In genomic region chr1:234769284-234769998, GRCh38 we compare ENCODE assay signal across 13 cellular contexts.
DNase-seq lines count a peak whose midpoint lies in the region; ATAC-seq and TF ChIP-seq lines count a peak whose summit lies in the region.
"Had no signal": no experiment of that assay in that cellular context is flagged by ENCODE, and none has a peak within 500 bp of the region (broad histone marks: within the 10 kb centered on the region; RNA-seq: fewer than 3 reads in every experiment).

No MANE protein-coding gene starts in this region.

- H3K4me1 ChIP-seq in BE2C (peaks cover 31% of the 10 kb centered on the region), tibial artery (peaks cover 0 to 23% (median 7%) of the 10 kb centered on the region in 4 donors)
- H3K4me1 ChIP-seq in CD4-positive, alpha-beta memory T cell (ENCODE audit: insufficient read depth, low read length): peaks cover 62% of the 10 kb centered on the region

- DNase-seq in BE2C: no peak
- DNase-seq in CD4-positive, alpha-beta memory T cell: no peak
- DNase-seq in mesothelial cell of epicardium (ENCODE audit: low spot score in 2 of 2, unreplicated experiment in 2 of 2): no peak
- no peak for DNase-seq in NOMO-1 treated with dmso at 0.1 percent for 144 hours (lab: John Stamatoyannopoulos, UW; ENCODE audit: unreplicated experiment)
- no peak for DNase-seq in NCI-H187 treated with DMSO at 0.1 percent for 48 hours (lab: John Stamatoyannopoulos, UW)
- no peak for DNase-seq in tibial artery
- DNase-seq: activated CD4-positive, alpha-beta T cell treated with anti-CD3 and anti-CD28 coated beads for 1 hour; OCI-M1 had no signal

- H3K36me3 Mint-ChIP-seq in CD4-positive, alpha-beta memory T cell: no peaks in the 10 kb centered on the region
- H3K36me3 Mint-ChIP-seq in activated naive CD8-positive, alpha-beta T cell: no peaks in the 10 kb centered on the region
- peaks cover 1% of the 10 kb centered on the region for H3K36me3 Mint-ChIP-seq in mesothelial cell of epicardium

- CTCF ChIA-PET in CD4-positive, alpha-beta memory T cell (lab: Charles Lee; ENCODE audit: partially characterized antibody): interaction anchor here (1.5 to 1.9 kb wide), 3 partner anchors 10 to 157 kb away, joined by 4 to 6 read pairs (median 5); no protein-coding TSS in a partner anchor

- H3K9me3 ChIP-seq in BE2C (no peaks in the 10 kb centered on the region), tibial artery (no peaks in the 10 kb centered on the region)
- H3K9me3 ChIP-seq in CD4-positive, alpha-beta memory T cell (ENCODE audit: control insufficient read depth in 1 of 2, low read length in 2 of 2): no peaks in the 10 kb centered on the region

- peaks cover 48 to 65% (median 57%) of the 10 kb centered on the region in 4 donors for H3K4me1 Mint-ChIP-seq in CD4-positive, alpha-beta memory T cell
- peaks cover 64% of the 10 kb centered on the region for H3K4me1 Mint-ChIP-seq in activated naive CD8-positive, alpha-beta T cell (ENCODE audit: low read depth)
- peaks cover 49% of the 10 kb centered on the region for H3K4me1 Mint-ChIP-seq in mesothelial cell of epicardium

- no peak overlapping the region for H3K27ac ChIP-seq in CD4-positive, alpha-beta memory T cell (ENCODE audit: low read depth, low read length)
- no peak overlapping the region for H3K27ac ChIP-seq in tibial artery
- H3K27ac ChIP-seq: C4-2B, epithelial cell of prostate had no signal

- peak overlapping the region; percentile 90 to 98 (median 95) for H3K27ac Mint-ChIP-seq in CD4-positive, alpha-beta memory T cell
- H3K27ac Mint-ChIP-seq in activated naive CD8-positive, alpha-beta T cell: peak overlapping the region; percentile 95
- peak overlapping the region; percentile 66 for H3K27ac Mint-ChIP-seq in mesothelial cell of epicardium

- no peaks in the 10 kb centered on the region for H3K27me3 ChIP-seq in BE2C
- H3K27me3 ChIP-seq in CD4-positive, alpha-beta memory T cell (ENCODE audit: insufficient read depth, low read length): no peaks in the 10 kb centered on the region
- no peaks in the 10 kb centered on the region for H3K27me3 ChIP-seq in tibial artery

- no peaks in the 10 kb centered on the region for H3K27me3 Mint-ChIP-seq in CD4-positive, alpha-beta memory T cell
- no peaks in the 10 kb centered on the region for H3K27me3 Mint-ChIP-seq in activated naive CD8-positive, alpha-beta T cell
- no peaks in the 10 kb centered on the region for H3K27me3 Mint-ChIP-seq in mesothelial cell of epicardium (ENCODE audit: low read depth)
- H3K27me3 Mint-ChIP-seq: progenitor cell of endocrine pancreas had no signal

- ATAC-seq in GM21381 (IDR thresholded peaks at IDR 0.05; ENCODE audit: unreplicated experiment): no peak

- peak overlapping the region in 5 of 8 donors; percentile 8 to 77 (median 45) for H3K4me3 Mint-ChIP-seq in CD4-positive, alpha-beta memory T cell
- H3K4me3 Mint-ChIP-seq in activated naive CD8-positive, alpha-beta T cell: peak overlapping the region; percentile 59
- peak overlapping the region; percentile 24 for H3K4me3 Mint-ChIP-seq in mesothelial cell of epicardium

- POLR2A ChIA-PET in CD4-positive, alpha-beta memory T cell (lab: Charles Lee; ENCODE audit: partially characterized antibody): interaction anchor here (1.5 to 8.1 kb wide), 4 partner anchors 11 to 163 kb away, joined by 3 to 77 read pairs (median 36); partner anchors contain the start of gene IRF2BP2

- H3K9me3 Mint-ChIP-seq in CD4-positive, alpha-beta memory T cell: peaks cover 0 to 3% (median 0%) of the 10 kb centered on the region in 8 donors
- no peaks in the 10 kb centered on the region for H3K9me3 Mint-ChIP-seq in activated naive CD8-positive, alpha-beta T cell (ENCODE audit: low read depth)
- H3K9me3 Mint-ChIP-seq in mesothelial cell of epicardium: no peaks in the 10 kb centered on the region

- H3K36me3 ChIP-seq in BE2C (no peaks in the 10 kb centered on the region), tibial artery (no peaks in the 10 kb centered on the region)
- no peaks in the 10 kb centered on the region for H3K36me3 ChIP-seq in CD4-positive, alpha-beta memory T cell (ENCODE audit: insufficient read depth, low read length)

- H3K4me3 ChIP-seq in BE2C (ENCODE audit: low read depth, low read length) (peak overlapping the region; percentile 19; the same call in 1 of the 2 replicates), tibial artery (no peak overlapping the region)
- no peak overlapping the region for H3K4me3 ChIP-seq in CD4-positive, alpha-beta memory T cell (ENCODE audit: low read length in 2 of 2)

- intact Hi-C loops in CD4-positive, alpha-beta memory T cell (cut with micrococcal nuclease): no loop called here
- intact Hi-C loops in tibial artery (cut with DNase I; ENCODE audit: low total_unique reads): no loop called here

- TF ChIP-seq CTCF in BE2C (IDR thresholded peaks at IDR 0.05; ENCODE audit: low read depth, low read length) (no peak), mesothelial cell of epicardium (IDR thresholded peaks at IDR 0.05; ENCODE audit: unreplicated experiment) (no peak), tibial artery (IDR thresholded peaks at IDR 0.05) (no peak)
